ENCODE assay signal across 1 cellular context in the genomic region with DNA sequence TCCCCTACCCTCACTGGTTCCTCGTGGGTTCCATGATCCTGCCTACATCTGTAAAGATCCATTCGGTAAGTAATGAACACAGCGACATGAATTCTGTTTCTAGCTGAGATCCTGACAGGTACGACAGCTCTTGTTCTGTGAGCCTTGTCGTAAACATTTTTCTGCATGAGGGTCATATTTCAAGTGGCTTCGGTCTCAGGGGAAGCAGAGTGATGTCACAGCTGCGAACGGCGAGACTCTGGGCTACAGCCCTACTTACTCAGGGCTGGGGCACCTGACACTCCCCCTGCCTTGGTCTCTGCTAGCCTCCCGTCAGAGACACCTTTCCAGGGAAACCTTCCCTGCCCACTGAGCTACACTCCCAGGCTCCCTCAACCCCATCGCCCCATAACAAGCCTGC.
A peak's percentile ranks its signal among the peaks of the same experiment; 100 is the strongest.
TF ChIP-seq lines count a peak whose summit lies in the region.

No MANE protein-coding gene starts in this region.

TF ChIP-seq in HEK293, 187 proteins besides CTCF, POLR2A, EP300 and RAD21 (continued from another document):
- TF ChIP-seq, protein P1, sequence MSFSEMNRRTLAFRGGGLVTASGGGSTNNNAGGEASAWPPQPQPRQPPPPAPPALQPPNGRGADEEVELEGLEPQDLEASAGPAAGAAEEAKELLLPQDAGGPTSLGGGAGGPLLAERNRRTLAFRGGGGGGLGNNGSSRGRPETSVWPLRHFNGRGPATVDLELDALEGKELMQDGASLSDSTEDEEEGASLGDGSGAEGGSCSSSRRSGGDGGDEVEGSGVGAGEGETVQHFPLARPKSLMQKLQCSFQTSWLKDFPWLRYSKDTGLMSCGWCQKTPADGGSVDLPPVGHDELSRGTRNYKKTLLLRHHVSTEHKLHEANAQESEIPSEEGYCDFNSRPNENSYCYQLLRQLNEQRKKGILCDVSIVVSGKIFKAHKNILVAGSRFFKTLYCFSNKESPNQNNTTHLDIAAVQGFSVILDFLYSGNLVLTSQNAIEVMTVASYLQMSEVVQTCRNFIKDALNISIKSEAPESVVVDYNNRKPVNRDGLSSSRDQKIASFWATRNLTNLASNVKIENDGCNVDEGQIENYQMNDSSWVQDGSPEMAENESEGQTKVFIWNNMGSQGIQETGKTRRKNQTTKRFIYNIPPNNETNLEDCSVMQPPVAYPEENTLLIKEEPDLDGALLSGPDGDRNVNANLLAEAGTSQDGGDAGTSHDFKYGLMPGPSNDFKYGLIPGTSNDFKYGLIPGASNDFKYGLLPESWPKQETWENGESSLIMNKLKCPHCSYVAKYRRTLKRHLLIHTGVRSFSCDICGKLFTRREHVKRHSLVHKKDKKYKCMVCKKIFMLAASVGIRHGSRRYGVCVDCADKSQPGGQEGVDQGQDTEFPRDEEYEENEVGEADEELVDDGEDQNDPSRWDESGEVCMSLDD (tag by site-specific recombination; IDR thresholded peaks at IDR 0.05), result no peak
- no peak for TF ChIP-seq ZNF843 (tag by site-specific recombination; IDR thresholded peaks at IDR 0.05)
- no peak for TF ChIP-seq ZNF366 (tag by site-specific recombination; conservative IDR thresholded peaks at IDR 0.05)
- TF ChIP-seq ZNF404 (tag by site-specific recombination; IDR thresholded peaks at IDR 0.05), result no peak
- peak; percentile 71 for TF ChIP-seq ZBTB17 (tag by site-specific recombination; IDR thresholded peaks at IDR 0.05)
- TF ChIP-seq ZNF501 (tag by site-specific recombination; IDR thresholded peaks at IDR 0.05), result no peak
- TF ChIP-seq ZNF660 (tag by site-specific recombination; IDR thresholded peaks at IDR 0.05), result no peak; the same call in 1 of the 2 replicates
- TF ChIP-seq ZNF174 (tag by site-specific recombination; IDR thresholded peaks at IDR 0.05), result no peak
- TF ChIP-seq ZNF560 (tag by site-specific recombination; IDR thresholded peaks at IDR 0.05; ENCODE audit: borderline replicate concordance), result no peak
- 0 out of 2 replicates have a peak, but pooled peaks have one; percentile 8 for TF ChIP-seq SP2 (tag by site-specific recombination; IDR thresholded peaks at IDR 0.05)
- no peak for TF ChIP-seq KLF16 (tag by site-specific recombination; IDR thresholded peaks at IDR 0.05)
- TF ChIP-seq FEZF1 (tag by site-specific recombination; IDR thresholded peaks at IDR 0.05), result peak; percentile 44
- TF ChIP-seq ZNF114 (tag by site-specific recombination; IDR thresholded peaks at IDR 0.05), result no peak
- TF ChIP-seq ZNF354C (tag by site-specific recombination; IDR thresholded peaks at IDR 0.05; ENCODE audit: borderline replicate concordance, low read depth), result no peak
- TF ChIP-seq ZBTB8A (tag by site-specific recombination; IDR thresholded peaks at IDR 0.05), result peak; percentile 35; the same call in 1 of the 2 replicates
- TF ChIP-seq ZBTB48 (tag by site-specific recombination; IDR thresholded peaks at IDR 0.05), result peak; percentile 32; the same call in 1 of the 2 replicates
- no peak for TF ChIP-seq ZNF211 (tag by site-specific recombination; IDR thresholded peaks at IDR 0.05; ENCODE audit: low read depth)
- no peak for TF ChIP-seq ZNF747 (tag by site-specific recombination; IDR thresholded peaks at IDR 0.05)
- TF ChIP-seq GLI4 (tag by site-specific recombination; IDR thresholded peaks at IDR 0.05), result no peak
- peak; percentile 82 for TF ChIP-seq ZBTB21 (tag by site-specific recombination; IDR thresholded peaks at IDR 0.05)
- TF ChIP-seq ZNF600 (tag by site-specific recombination; IDR thresholded peaks at IDR 0.05), result no peak
- TF ChIP-seq ZNF48 (tag by site-specific recombination; IDR thresholded peaks at IDR 0.05), result no peak
- TF ChIP-seq ZNF140 (tag by site-specific recombination; IDR thresholded peaks at IDR 0.05), result no peak
- no peak for TF ChIP-seq ZFP3 (tag by site-specific recombination; IDR thresholded peaks at IDR 0.05; ENCODE audit: low read depth)
- TF ChIP-seq OSR2 (tag by site-specific recombination; IDR thresholded peaks at IDR 0.05), result no peak
- TF ChIP-seq PRDM6 (tag by site-specific recombination; IDR thresholded peaks at IDR 0.05), result no peak
- no peak for TF ChIP-seq ZNF549 (tag by site-specific recombination; IDR thresholded peaks at IDR 0.05)
- TF ChIP-seq ZNF184 (tag by site-specific recombination; IDR thresholded peaks at IDR 0.05), result no peak
- TF ChIP-seq ZNF335 (tag by site-specific recombination; conservative IDR thresholded peaks at IDR 0.05), result 0 out of 2 replicates have a peak, but pooled peaks have one; percentile 11
- TF ChIP-seq, protein P2, sequence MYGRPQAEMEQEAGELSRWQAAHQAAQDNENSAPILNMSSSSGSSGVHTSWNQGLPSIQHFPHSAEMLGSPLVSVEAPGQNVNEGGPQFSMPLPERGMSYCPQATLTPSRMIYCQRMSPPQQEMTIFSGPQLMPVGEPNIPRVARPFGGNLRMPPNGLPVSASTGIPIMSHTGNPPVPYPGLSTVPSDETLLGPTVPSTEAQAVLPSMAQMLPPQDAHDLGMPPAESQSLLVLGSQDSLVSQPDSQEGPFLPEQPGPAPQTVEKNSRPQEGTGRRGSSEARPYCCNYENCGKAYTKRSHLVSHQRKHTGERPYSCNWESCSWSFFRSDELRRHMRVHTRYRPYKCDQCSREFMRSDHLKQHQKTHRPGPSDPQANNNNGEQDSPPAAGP (tag by site-specific recombination; IDR thresholded peaks at IDR 0.05), result 0 out of 2 replicates have a peak, but pooled peaks have one; percentile 40
- no peak for TF ChIP-seq GLIS2 (tag by site-specific recombination; IDR thresholded peaks at IDR 0.05)
- no peak for TF ChIP-seq SP3 (tag by site-specific recombination; IDR thresholded peaks at IDR 0.05)
- TF ChIP-seq ZNF202 (tag by site-specific recombination; IDR thresholded peaks at IDR 0.05; ENCODE audit: borderline replicate concordance), result no peak
- no peak for TF ChIP-seq EGR2 (tag by site-specific recombination; IDR thresholded peaks at IDR 0.05; ENCODE audit: low read depth)
- TF ChIP-seq ZNF558 (tag by site-specific recombination; IDR thresholded peaks at IDR 0.05), result no peak
- TF ChIP-seq BCL11B (tag by site-specific recombination; IDR thresholded peaks at IDR 0.05; ENCODE audit: low read depth), result no peak
- no peak for TF ChIP-seq ZNF391 (tag by site-specific recombination; IDR thresholded peaks at IDR 0.05; ENCODE audit: borderline replicate concordance, low read depth)
- TF ChIP-seq, protein P3, sequence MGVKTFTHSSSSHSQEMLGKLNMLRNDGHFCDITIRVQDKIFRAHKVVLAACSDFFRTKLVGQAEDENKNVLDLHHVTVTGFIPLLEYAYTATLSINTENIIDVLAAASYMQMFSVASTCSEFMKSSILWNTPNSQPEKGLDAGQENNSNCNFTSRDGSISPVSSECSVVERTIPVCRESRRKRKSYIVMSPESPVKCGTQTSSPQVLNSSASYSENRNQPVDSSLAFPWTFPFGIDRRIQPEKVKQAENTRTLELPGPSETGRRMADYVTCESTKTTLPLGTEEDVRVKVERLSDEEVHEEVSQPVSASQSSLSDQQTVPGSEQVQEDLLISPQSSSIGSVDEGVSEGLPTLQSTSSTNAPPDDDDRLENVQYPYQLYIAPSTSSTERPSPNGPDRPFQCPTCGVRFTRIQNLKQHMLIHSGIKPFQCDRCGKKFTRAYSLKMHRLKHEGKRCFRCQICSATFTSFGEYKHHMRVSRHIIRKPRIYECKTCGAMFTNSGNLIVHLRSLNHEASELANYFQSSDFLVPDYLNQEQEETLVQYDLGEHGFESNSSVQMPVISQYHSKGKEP (tag by site-specific recombination; IDR thresholded peaks at IDR 0.05), result no peak
- TF ChIP-seq OVOL3 (tag by site-specific recombination; IDR thresholded peaks at IDR 0.05), result no peak
- 0 out of 2 replicates have a peak, but pooled peaks have one; percentile 48 for TF ChIP-seq ZNF24 (tag by site-specific recombination; IDR thresholded peaks at IDR 0.05)
- TF ChIP-seq SCRT2 (tag by site-specific recombination; IDR thresholded peaks at IDR 0.05), result no peak
- TF ChIP-seq ZNF561 (tag by site-specific recombination; IDR thresholded peaks at IDR 0.05; ENCODE audit: borderline replicate concordance), result no peak
- TF ChIP-seq, protein P4, sequence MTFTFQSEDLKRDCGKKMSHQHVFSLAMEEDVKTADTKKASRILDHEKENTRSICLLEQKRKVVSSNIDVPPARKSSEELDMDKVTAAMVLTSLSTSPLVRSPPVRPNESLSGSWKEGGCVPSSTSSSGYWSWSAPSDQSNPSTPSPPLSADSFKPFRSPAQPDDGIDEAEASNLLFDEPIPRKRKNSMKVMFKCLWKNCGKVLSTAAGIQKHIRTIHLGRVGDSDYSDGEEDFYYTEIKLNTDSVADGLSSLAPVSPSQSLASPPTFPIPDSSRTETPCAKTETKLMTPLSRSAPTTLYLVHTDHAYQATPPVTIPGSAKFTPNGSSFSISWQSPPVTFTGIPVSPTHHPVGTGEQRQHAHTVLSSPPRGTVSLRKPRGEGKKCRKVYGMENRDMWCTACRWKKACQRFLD (tag by site-specific recombination; IDR thresholded peaks at IDR 0.05), result no peak
- no peak for TF ChIP-seq ZNF692 (tag by site-specific recombination; IDR thresholded peaks at IDR 0.05)
- TF ChIP-seq ZSCAN30 (tag by site-specific recombination; IDR thresholded peaks at IDR 0.05), result no peak
- TF ChIP-seq TSHZ1 (tag by site-specific recombination; IDR thresholded peaks at IDR 0.05; ENCODE audit: borderline replicate concordance), result no peak
- no peak for TF ChIP-seq ZSCAN23 (tag by site-specific recombination; IDR thresholded peaks at IDR 0.05)
